1 cellular context compared by ENCODE assay signal in the genomic region with DNA sequence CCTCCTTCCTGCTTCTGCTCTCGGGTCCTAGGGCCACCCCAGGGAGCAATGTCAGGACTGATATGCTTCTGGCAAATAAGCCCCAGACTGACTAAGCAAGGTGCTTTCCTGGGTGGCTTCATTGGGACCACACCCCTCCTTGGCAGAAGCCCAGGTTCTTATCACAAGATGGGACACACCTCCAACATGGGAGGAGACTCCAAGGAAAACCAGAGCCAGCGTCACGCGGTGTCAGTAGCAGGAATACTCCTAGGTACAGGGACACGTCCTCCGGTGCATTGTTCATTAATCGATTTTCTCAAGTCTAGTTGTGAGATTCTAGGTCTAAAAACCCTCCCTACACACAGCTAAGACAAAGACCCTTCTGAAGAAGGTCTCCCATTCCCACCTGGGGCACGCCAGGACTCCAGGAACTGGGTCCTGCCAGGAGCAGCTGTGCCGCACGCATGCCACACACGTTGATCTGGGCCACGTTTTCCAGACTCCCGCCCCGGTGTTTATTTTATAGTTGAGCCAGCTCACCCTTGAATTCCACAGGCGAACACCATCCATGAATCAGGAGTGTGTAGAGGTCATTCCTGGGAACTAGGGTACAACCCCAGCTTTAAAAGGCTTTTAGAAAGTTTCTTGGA.
TF ChIP-seq lines count a peak whose summit lies in the region.

No MANE protein-coding gene starts in this region.

TF ChIP-seq in HepG2, 621 proteins besides CTCF, POLR2A, EP300 and RAD21 (continued from another document):
- TF ChIP-seq, protein P1, sequence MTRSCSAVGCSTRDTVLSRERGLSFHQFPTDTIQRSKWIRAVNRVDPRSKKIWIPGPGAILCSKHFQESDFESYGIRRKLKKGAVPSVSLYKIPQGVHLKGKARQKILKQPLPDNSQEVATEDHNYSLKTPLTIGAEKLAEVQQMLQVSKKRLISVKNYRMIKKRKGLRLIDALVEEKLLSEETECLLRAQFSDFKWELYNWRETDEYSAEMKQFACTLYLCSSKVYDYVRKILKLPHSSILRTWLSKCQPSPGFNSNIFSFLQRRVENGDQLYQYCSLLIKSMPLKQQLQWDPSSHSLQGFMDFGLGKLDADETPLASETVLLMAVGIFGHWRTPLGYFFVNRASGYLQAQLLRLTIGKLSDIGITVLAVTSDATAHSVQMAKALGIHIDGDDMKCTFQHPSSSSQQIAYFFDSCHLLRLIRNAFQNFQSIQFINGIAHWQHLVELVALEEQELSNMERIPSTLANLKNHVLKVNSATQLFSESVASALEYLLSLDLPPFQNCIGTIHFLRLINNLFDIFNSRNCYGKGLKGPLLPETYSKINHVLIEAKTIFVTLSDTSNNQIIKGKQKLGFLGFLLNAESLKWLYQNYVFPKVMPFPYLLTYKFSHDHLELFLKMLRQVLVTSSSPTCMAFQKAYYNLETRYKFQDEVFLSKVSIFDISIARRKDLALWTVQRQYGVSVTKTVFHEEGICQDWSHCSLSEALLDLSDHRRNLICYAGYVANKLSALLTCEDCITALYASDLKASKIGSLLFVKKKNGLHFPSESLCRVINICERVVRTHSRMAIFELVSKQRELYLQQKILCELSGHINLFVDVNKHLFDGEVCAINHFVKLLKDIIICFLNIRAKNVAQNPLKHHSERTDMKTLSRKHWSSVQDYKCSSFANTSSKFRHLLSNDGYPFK (CRISPR knock-in tag; IDR thresholded peaks at IDR 0.05; ENCODE audit: borderline replicate concordance): 0 out of 2 replicates have a peak, but pooled peaks have one; percentile 48
- TF ChIP-seq GFI1 (CRISPR knock-in tag; IDR thresholded peaks at IDR 0.05; ENCODE audit: borderline replicate concordance): no peak
- TF ChIP-seq KAT8 (CRISPR knock-in tag; IDR thresholded peaks at IDR 0.05): no peak
- no peak for TF ChIP-seq SOX6 (IDR thresholded peaks at IDR 0.05)
- TF ChIP-seq SOX6 (CRISPR knock-in tag; IDR thresholded peaks at IDR 0.05): 0 out of 2 replicates have a peak, but pooled peaks have one; percentile 13
- no peak for TF ChIP-seq ETV5 (CRISPR knock-in tag; IDR thresholded peaks at IDR 0.05; ENCODE audit: borderline replicate concordance)
- TF ChIP-seq, protein P2, sequence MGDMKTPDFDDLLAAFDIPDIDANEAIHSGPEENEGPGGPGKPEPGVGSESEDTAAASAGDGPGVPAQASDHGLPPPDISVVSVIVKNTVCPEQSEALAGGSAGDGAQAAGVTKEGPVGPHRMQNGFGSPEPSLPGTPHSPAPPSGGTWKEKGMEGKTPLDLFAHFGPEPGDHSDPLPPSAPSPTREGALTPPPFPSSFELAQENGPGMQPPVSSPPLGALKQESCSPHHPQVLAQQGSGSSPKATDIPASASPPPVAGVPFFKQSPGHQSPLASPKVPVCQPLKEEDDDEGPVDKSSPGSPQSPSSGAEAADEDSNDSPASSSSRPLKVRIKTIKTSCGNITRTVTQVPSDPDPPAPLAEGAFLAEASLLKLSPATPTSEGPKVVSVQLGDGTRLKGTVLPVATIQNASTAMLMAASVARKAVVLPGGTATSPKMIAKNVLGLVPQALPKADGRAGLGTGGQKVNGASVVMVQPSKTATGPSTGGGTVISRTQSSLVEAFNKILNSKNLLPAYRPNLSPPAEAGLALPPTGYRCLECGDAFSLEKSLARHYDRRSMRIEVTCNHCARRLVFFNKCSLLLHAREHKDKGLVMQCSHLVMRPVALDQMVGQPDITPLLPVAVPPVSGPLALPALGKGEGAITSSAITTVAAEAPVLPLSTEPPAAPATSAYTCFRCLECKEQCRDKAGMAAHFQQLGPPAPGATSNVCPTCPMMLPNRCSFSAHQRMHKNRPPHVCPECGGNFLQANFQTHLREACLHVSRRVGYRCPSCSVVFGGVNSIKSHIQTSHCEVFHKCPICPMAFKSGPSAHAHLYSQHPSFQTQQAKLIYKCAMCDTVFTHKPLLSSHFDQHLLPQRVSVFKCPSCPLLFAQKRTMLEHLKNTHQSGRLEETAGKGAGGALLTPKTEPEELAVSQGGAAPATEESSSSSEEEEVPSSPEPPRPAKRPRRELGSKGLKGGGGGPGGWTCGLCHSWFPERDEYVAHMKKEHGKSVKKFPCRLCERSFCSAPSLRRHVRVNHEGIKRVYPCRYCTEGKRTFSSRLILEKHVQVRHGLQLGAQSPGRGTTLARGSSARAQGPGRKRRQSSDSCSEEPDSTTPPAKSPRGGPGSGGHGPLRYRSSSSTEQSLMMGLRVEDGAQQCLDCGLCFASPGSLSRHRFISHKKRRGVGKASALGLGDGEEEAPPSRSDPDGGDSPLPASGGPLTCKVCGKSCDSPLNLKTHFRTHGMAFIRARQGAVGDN (CRISPR knock-in tag; IDR thresholded peaks at IDR 0.05): peak; percentile 64
- no peak for TF ChIP-seq ZNF460 (CRISPR knock-in tag; IDR thresholded peaks at IDR 0.05; ENCODE audit: borderline replicate concordance)
- TF ChIP-seq FOXA1 (IDR thresholded peaks at IDR 0.05): no peak
- no peak for TF ChIP-seq FOXA1 (CRISPR knock-in tag; IDR thresholded peaks at IDR 0.05)
- TF ChIP-seq, protein P3, sequence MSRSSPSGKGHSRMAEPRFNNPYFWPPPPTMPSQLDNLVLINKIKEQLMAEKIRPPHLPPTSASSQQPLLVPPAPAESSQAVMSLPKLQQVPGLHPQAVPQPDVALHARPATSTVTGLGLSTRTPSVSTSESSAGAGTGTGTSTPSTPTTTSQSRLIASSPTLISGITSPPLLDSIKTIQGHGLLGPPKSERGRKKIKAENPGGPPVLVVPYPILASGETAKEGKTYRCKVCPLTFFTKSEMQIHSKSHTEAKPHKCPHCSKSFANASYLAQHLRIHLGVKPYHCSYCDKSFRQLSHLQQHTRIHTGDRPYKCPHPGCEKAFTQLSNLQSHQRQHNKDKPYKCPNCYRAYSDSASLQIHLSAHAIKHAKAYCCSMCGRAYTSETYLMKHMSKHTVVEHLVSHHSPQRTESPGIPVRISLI (CRISPR knock-in tag; IDR thresholded peaks at IDR 0.05; ENCODE audit: borderline replicate concordance): no peak
- TF ChIP-seq ZSCAN21 (CRISPR knock-in tag; IDR thresholded peaks at IDR 0.05; ENCODE audit: borderline replicate concordance): no peak
- no peak for TF ChIP-seq BORCS8-MEF2B (CRISPR knock-in tag; IDR thresholded peaks at IDR 0.05)
- no peak for TF ChIP-seq LRRFIP1 (CRISPR knock-in tag; conservative IDR thresholded peaks at IDR 0.05)
- no peak for TF ChIP-seq ZNF317 (CRISPR knock-in tag; IDR thresholded peaks at IDR 0.05)
- TF ChIP-seq ZBTB20 (CRISPR knock-in tag; IDR thresholded peaks at IDR 0.05; ENCODE audit: borderline replicate concordance, low read depth): no peak
- TF ChIP-seq ZIK1 (CRISPR knock-in tag; IDR thresholded peaks at IDR 0.05; ENCODE audit: borderline replicate concordance, low read depth): no peak
- TF ChIP-seq ZNF768 (CRISPR knock-in tag; IDR thresholded peaks at IDR 0.05): 0 out of 2 replicates have a peak, but pooled peaks have one; percentile 17
- TF ChIP-seq, protein P4, sequence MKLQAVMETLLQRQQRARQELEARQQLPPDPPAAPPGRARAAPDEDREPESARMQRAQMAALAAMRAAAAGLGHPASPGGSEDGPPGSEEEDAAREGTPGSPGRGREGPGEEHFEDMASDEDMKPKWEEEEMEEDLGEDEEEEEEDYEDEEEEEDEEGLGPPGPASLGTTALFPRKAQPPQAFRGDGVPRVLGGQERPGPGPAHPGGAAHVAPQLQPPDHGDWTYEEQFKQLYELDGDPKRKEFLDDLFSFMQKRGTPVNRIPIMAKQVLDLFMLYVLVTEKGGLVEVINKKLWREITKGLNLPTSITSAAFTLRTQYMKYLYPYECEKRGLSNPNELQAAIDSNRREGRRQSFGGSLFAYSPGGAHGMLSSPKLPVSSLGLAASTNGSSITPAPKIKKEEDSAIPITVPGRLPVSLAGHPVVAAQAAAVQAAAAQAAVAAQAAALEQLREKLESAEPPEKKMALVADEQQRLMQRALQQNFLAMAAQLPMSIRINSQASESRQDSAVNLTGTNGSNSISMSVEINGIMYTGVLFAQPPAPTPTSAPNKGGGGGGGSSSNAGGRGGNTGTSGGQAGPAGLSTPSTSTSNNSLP (IDR thresholded peaks at IDR 0.05; ENCODE audit: low read depth, low read length): peak; percentile 73
- TF ChIP-seq TGIF2 (CRISPR knock-in tag; IDR thresholded peaks at IDR 0.05): 0 out of 2 replicates have a peak, but pooled peaks have one; percentile 42
- TF ChIP-seq ZNF790 (CRISPR knock-in tag; IDR thresholded peaks at IDR 0.05; ENCODE audit: borderline replicate concordance): no peak
- peak; percentile 88 for TF ChIP-seq ZNF121 (CRISPR knock-in tag; IDR thresholded peaks at IDR 0.05)
